ENCODE assay signal across 19 cellular contexts in the genomic region with DNA sequence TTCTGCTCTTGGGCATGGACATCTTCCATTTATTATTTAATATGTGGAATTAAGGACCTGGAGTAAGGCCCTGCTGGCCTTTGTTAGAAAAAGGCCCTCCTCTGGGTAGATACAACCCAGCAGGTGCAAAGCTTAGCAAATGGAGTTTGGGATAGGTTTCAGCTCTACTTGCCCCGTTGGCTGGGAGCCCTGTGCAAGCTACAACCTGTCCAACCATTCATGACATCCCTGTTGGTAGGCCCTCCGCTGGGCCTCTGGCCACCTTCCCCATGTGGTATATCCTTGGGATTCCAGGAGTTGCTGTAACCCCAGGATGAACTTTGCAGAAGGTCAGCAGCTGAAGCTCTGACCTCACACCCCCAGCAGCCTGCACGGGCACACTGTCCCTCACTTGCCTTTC.
"Had no signal": no experiment of that assay in that cellular context is flagged by ENCODE, and none has a peak within 500 bp of the region (broad histone marks: within the 10 kb centered on the region; RNA-seq: fewer than 3 reads in every experiment).

No MANE protein-coding gene starts in this region.

- DNase-seq: activated CD4-positive, alpha-beta T cell treated with anti-CD3 and anti-CD28 coated beads for 4 hours; activated CD8-positive, alpha-beta memory T cell treated with anti-CD3 and anti-CD28 coated beads, Interleukin-2, amount 50 U/mL, for 4 hours; activated CD8-positive, alpha-beta T cell treated with anti-CD3 and anti-CD28 coated beads for 36 hours; activated gamma-delta T cell; activated T-cell treated with anti-CD3 and anti-CD28 coated beads, Interleukin-2, amount 50 U/mL, for 48 hours; foreskin melanocyte; head of caudate nucleus; immature natural killer cell; left colon; lower lobe of right lung; ovary; sigmoid colon; stimulated activated CD4-positive, alpha-beta T cell treated with anti-CD3 and anti-CD28 coated beads, Interleukin-1b, Interleukin-23, amount 100 ng/mL, for 48 hours; stimulated activated naive CD8-positive, alpha-beta T cell treated with anti-CD3 and anti-CD28 coated beads, Interleukin-15, amount 100 ng/mL, for 72 hours; T-helper 17 cell had no signal

- ATAC-seq: activated CD8-positive, alpha-beta T cell treated with anti-CD3 and anti-CD28 coated beads for 36 hours; activated naive CD4-positive, alpha-beta T cell treated with anti-CD3 and anti-CD28 coated beads, Interleukin-2, amount 50 U/mL, for 72 hours; left colon; lower lobe of right lung; stimulated activated naive CD8-positive, alpha-beta T cell treated with anti-CD3 and anti-CD28 coated beads, Interleukin-15, amount 100 ng/mL, for 72 hours; T-helper 17 cell; WTC11 had no signal

- H3K27ac ChIP-seq: coronary artery, lower lobe of right lung, neural progenitor cell, ovary, sigmoid colon had no signal

- H3K4me3 ChIP-seq: coronary artery, lower lobe of right lung, neural progenitor cell, ovary, sigmoid colon had no signal
